ENCODE assay signal across 28 cellular contexts in the genomic region with DNA sequence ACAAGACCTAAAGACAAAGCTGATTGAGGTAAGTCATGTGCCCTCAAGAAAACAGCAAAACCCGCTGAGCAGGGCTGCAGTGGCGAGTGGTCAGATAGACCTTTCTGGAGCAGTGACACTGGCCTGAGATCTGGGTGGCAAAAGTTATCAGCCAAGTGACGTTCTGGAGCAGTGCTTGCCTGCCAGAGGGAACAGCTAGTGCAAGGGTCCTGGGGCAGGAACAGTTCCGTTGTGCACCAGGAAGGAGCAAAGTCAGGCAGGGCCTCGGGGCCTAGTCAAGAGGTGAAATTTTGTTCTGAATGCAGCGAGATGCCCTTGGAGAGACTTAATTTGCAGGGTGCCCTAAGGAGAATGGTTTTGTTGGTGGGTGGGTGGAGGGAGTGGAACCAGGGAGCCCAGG.
"Had no signal": no experiment of that assay in that cellular context is flagged by ENCODE, and none has a peak within 500 bp of the region (broad histone marks: within the 10 kb centered on the region; RNA-seq: fewer than 3 reads in every experiment).

No MANE protein-coding gene starts in this region.

- H3K9me3 Mint-ChIP-seq: activated CD4-positive, alpha-beta T cell treated with anti-CD3 and anti-CD28 coated beads, Interleukin-2, amount 10 ng/mL, durations not matched to agents 24 days and 14 days; type B pancreatic cell had no signal

- H3K4me1 Mint-ChIP-seq: activated CD4-positive, alpha-beta T cell treated with anti-CD3 and anti-CD28 coated beads, Interleukin-2, amount 10 ng/mL, durations not matched to agents 24 days and 14 days had no signal

- H3K36me3 ChIP-seq: brain microvascular endothelial cell, esophagus muscularis mucosa, pancreas, thoracic aorta, vagina had no signal

- ATAC-seq: foreskin keratinocyte, psoas muscle had no signal

- H3K27ac ChIP-seq: brain microvascular endothelial cell, esophagus muscularis mucosa, foreskin keratinocyte, psoas muscle, thoracic aorta, vagina had no signal

- DNase-seq: activated CD4-positive, alpha-beta memory T cell treated with anti-CD3 and anti-CD28 coated beads for 36 hours; activated CD4-positive, alpha-beta T cell treated with anti-CD3 and anti-CD28 coated beads, Interleukin-2, amount 10 ng/mL, durations not matched to agents 24 days and 14 days; activated CD4-positive, CD25-positive, alpha-beta regulatory T cell treated with anti-CD3 and anti-CD28 coated beads, Interleukin-2, amount 50 U/mL, for 72 hours; activated CD8-positive, alpha-beta memory T cell treated with anti-CD3 and anti-CD28 coated beads, Interleukin-2, amount 50 U/mL, for 4 hours; activated gamma-delta T cell treated with Interleukin-2 at 50 U/mL for 16 hours; activated naive CD4-positive, alpha-beta T cell treated with anti-CD3 and anti-CD28 coated beads, Interleukin-2, amount 50 U/mL, for 16 hours; activated T-cell treated with anti-CD3 and anti-CD28 coated beads, Interleukin-2, amount 50 U/mL, for 24 hours; amniotic stem cell; brain microvascular endothelial cell; central memory CD4-positive, alpha-beta T cell; foreskin keratinocyte; mammary epithelial cell; naive B cell; nephron progenitor cell; pancreas; stimulated activated CD4-positive, alpha-beta T cell treated with anti-CD3 and anti-CD28 coated beads, Interleukin-15, amount 100 ng/mL, for 24 hours; stimulated activated CD4-positive, alpha-beta T cell treated with anti-CD3 and anti-CD28 coated beads, Interleukin-2, amount 100 ng/mL, for 24 hours; T-helper 9 cell had no signal

- H3K27ac Mint-ChIP-seq: activated CD4-positive, alpha-beta memory T cell treated with anti-CD3 and anti-CD28 coated beads for 36 hours; activated CD4-positive, alpha-beta T cell treated with anti-CD3 and anti-CD28 coated beads, Interleukin-2, amount 10 ng/mL, durations not matched to agents 24 days and 14 days; activated T-cell treated with anti-CD3 and anti-CD28 coated beads, Interleukin-2, amount 50 U/mL, for 24 hours; mesothelial cell of epicardium; stimulated activated naive CD8-positive, alpha-beta T cell treated with anti-CD3 and anti-CD28 coated beads, Interleukin-15, Interleukin-2, amounts not matched to agents 100 ng/mL and 50 ng/mL, for 24 hours; T-helper 1 cell treated with Interleukin-12 subunit alpha and Interleukin-12 subunit beta and Interleukin-4 antibody, amounts not matched to agents 30 μg/mL and 1 μg/mL, for 36 hours; type B pancreatic cell had no signal

- H3K4me3 ChIP-seq: esophagus muscularis mucosa, pancreas, psoas muscle, thoracic aorta, vagina had no signal

- FAIRE-seq: astrocyte, pancreas, TTC549 had no signal

- H3K4me1 ChIP-seq: psoas muscle had no signal

- H3K4me3 Mint-ChIP-seq: activated CD4-positive, alpha-beta memory T cell treated with anti-CD3 and anti-CD28 coated beads for 36 hours; activated CD4-positive, alpha-beta T cell treated with anti-CD3 and anti-CD28 coated beads, Interleukin-2, amount 10 ng/mL, durations not matched to agents 24 days and 14 days; activated T-cell treated with anti-CD3 and anti-CD28 coated beads, Interleukin-2, amount 50 U/mL, for 24 hours; mesothelial cell of epicardium; naive B cell; nephron progenitor cell; stimulated activated naive CD8-positive, alpha-beta T cell treated with anti-CD3 and anti-CD28 coated beads, Interleukin-15, Interleukin-2, amounts not matched to agents 100 ng/mL and 50 ng/mL, for 24 hours; T-helper 1 cell treated with Interleukin-12 subunit alpha and Interleukin-12 subunit beta and Interleukin-4 antibody, amounts not matched to agents 30 μg/mL and 1 μg/mL, for 36 hours; type B pancreatic cell had no signal

- H3K27me3 Mint-ChIP-seq: activated CD4-positive, alpha-beta T cell treated with anti-CD3 and anti-CD28 coated beads, Interleukin-2, amount 10 ng/mL, durations not matched to agents 24 days and 14 days; naive B cell; stimulated activated naive CD8-positive, alpha-beta T cell treated with anti-CD3 and anti-CD28 coated beads, Interleukin-15, Interleukin-2, amounts not matched to agents 100 ng/mL and 50 ng/mL, for 24 hours; type B pancreatic cell had no signal

- H3K9me3 ChIP-seq: pancreas, psoas muscle, thoracic aorta had no signal

- H3K27me3 ChIP-seq: brain microvascular endothelial cell, esophagus muscularis mucosa, foreskin keratinocyte, pancreas, vagina had no signal
